11 cellular contexts compared by ENCODE assay signal in genomic region chr2:31238906-31239841, GRCh38. TPM values are rescaled to one million over a fixed set of nuclear protein-coding genes. Genes with fewer than 3 reads are reported as not detected.
DNase-seq lines count a peak whose midpoint lies in the region; ATAC-seq and TF ChIP-seq lines count a peak whose summit lies in the region.
"Had no signal": no experiment of that assay in that cellular context is flagged by ENCODE, and none has a peak within 500 bp of the region (broad histone marks: within the 10 kb centered on the region; RNA-seq: fewer than 3 reads in every experiment).

No MANE protein-coding gene starts in this region.

- intact Hi-C loops in ascending aorta (cut with DNase I) (loop anchor here (2.0 kb wide), 2 partner anchors 30 to 1092 kb away; partner anchors contain the start of gene YPEL5), tibial artery (cut with DNase I; ENCODE audit: low total_unique reads) (loop anchor here (10.0 kb wide), 2 partner anchors 1004 to 1094 kb away; partner anchors contain the start of genes LBH and YPEL5)

- no peaks in the 10 kb centered on the region for H3K27me3 ChIP-seq in ascending aorta
- no peaks in the 10 kb centered on the region for H3K27me3 ChIP-seq in cardiac muscle cell
- H3K27me3 ChIP-seq in tibial artery = no peaks in the 10 kb centered on the region

- H3K4me3 ChIP-seq in ascending aorta = peak overlapping the region; percentile 8 to 35
- no peak overlapping the region for H3K4me3 ChIP-seq in cardiac muscle cell
- no peak overlapping the region for H3K4me3 ChIP-seq in tibial artery

- no peaks in the 10 kb centered on the region for H3K9me3 ChIP-seq in ascending aorta
- no peaks in the 10 kb centered on the region for H3K9me3 ChIP-seq in cardiac muscle cell (ENCODE audit: low read depth)
- no peaks in the 10 kb centered on the region for H3K9me3 ChIP-seq in tibial artery

- TF ChIP-seq CTCF in ascending aorta (IDR thresholded peaks at IDR 0.05) (no peak), cardiac muscle cell (IDR thresholded peaks at IDR 0.05; ENCODE audit: low read depth, low read length) (no peak), tibial artery (IDR thresholded peaks at IDR 0.05) (no peak)

- H3K4me1 Mint-ChIP-seq in naive B cell (peaks cover 39 to 67% (median 53%) of the 10 kb centered on the region in 3 donors), T-cell (peaks cover 10 to 22% (median 17%) of the 10 kb centered on the region in 3 donors)

- CTCF ChIA-PET in T-cell (lab: Charles Lee) = no interaction called here

- peak overlapping the region in 4 of 6 donors; percentile 52 to 71 (median 62) for H3K27ac Mint-ChIP-seq in naive B cell
- H3K27ac Mint-ChIP-seq in T-cell = no peak overlapping the region
- H3K27ac Mint-ChIP-seq: CD8-positive, alpha-beta T cell had no signal

- H3K27me3 Mint-ChIP-seq in naive B cell = no peaks in the 10 kb centered on the region
- H3K27me3 Mint-ChIP-seq in T-cell = no peaks in the 10 kb centered on the region

- peaks cover 0 to 4% of the 10 kb centered on the region in 2 donors for H3K36me3 Mint-ChIP-seq in naive B cell
- peaks cover 2% of the 10 kb centered on the region for H3K36me3 Mint-ChIP-seq in T-cell

- H3K4me3 Mint-ChIP-seq in naive B cell (no peak overlapping the region), T-cell (no peak overlapping the region)
- H3K4me3 Mint-ChIP-seq: CD8-positive, alpha-beta T cell had no signal

- ATAC-seq in naive B cell (ENCODE audit: low read depth in 2 of 2) (no peak), T-cell (replicated peaks in 1 of 4) (no peak), HG03139 (IDR thresholded peaks at IDR 0.05; ENCODE audit: unreplicated experiment) (no peak)
- ATAC-seq: CD8-positive, alpha-beta T cell had no signal

- H3K4me1 ChIP-seq in ascending aorta (peaks cover 26 to 49% of the 10 kb centered on the region in 2 donors), cardiac muscle cell (ENCODE audit: low read depth) (peaks cover 15% of the 10 kb centered on the region), tibial artery (peaks cover 7 to 57% (median 45%) of the 10 kb centered on the region in 4 donors)

- peak in 1 of 2 donors; percentile 62 for DNase-seq in ascending aorta (ENCODE audit: low spot score in 2 of 2)
- DNase-seq in cardiac muscle cell (ENCODE audit: low read depth in 1 of 2, low spot score in 1 of 2) = no peak
- no peak for DNase-seq in naive B cell
- DNase-seq in tibial artery = no peak
- DNase-seq in activated CD4-positive, alpha-beta T cell treated with anti-CD3 and anti-CD28 coated beads, Interleukin-2, amount 50 U/mL, for 1 hour = no peak
- DNase-seq in NOMO-1 treated with dmso at 0.1 percent for 144 hours (lab: John Stamatoyannopoulos, UW; ENCODE audit: unreplicated experiment) = no peak
- no peak for DNase-seq in T-cell
- DNase-seq: NCI-H510A treated with DMSO at 0.1 percent for 48 hours had no signal

- POLR2A ChIA-PET in T-cell (lab: Charles Lee) = no interaction called here

- H3K27ac ChIP-seq in ascending aorta (peak overlapping the region; percentile 95 to 99), cardiac muscle cell (peak overlapping the region; percentile 86), tibial artery (peak overlapping the region; percentile 94)

- H3K9me3 Mint-ChIP-seq in naive B cell (no peaks in the 10 kb centered on the region), T-cell (no peaks in the 10 kb centered on the region)
- H3K9me3 Mint-ChIP-seq: CD8-positive, alpha-beta T cell; nephron had no signal

- H3K36me3 ChIP-seq in ascending aorta (peaks cover under 1 to 2% of the 10 kb centered on the region in 2 donors), cardiac muscle cell (no peaks in the 10 kb centered on the region), tibial artery (peaks cover 0 to 2% (median 2%) of the 10 kb centered on the region in 3 donors)

RNA-seq across cellular contexts. Expression of gene EHD3, which starts 5.2 kb away (rescaled TPM):
- total RNA-seq in ascending aorta (22.5 TPM), cardiac muscle cell (17.6 and 21.1 TPM in 2 replicates), T-cell (1 to 10 TPM; 2.9 to 4.2 (median 4.0) TPM)
- polyA plus RNA-seq in cardiac muscle cell (12.3 and 15.5 TPM in 2 replicates), naive B cell (ENCODE audit: low read depth in 6 of 6) (10 to 100 TPM in 3 of 6 donors, 1 to 10 TPM in 3; 5.9 to 13.6 (median 10.0) TPM)

RNA-seq across cellular contexts. Expression of gene CAPN14, which starts 21.9 kb away (rescaled TPM):
- total RNA-seq in ascending aorta (not detected), cardiac muscle cell (0.21 and 0.39 TPM in 2 replicates), T-cell (under 1 TPM; 0.15 to 0.76 (median 0.55) TPM)
- polyA plus RNA-seq in cardiac muscle cell (not detected in 2 replicates), naive B cell (ENCODE audit: low read depth in 6 of 6) (1 to 10 TPM in 3 of 6 donors, under 1 TPM in 2, not detected in 1; 0.30 to 1.3 (median 1.1) TPM)

Comparison
In these comparisons a context has a peak if more than half of its experiments do, and no peak if none do; other contexts are left out.
1. H3K4me3 ChIP-seq: peak in ascending aorta (2 of 2); none in cardiac muscle cell (single experiment) and tibial artery (0 of 2).
2. H3K27ac Mint-ChIP-seq: peak in naive B cell (4 of 6); none in T-cell (0 of 2).
3. Peak in every context shown above with its lines, with median percentiles within 50 percentile points of each other: H3K27ac ChIP-seq.